19 cellular contexts compared by ENCODE assay signal in the genomic region with DNA sequence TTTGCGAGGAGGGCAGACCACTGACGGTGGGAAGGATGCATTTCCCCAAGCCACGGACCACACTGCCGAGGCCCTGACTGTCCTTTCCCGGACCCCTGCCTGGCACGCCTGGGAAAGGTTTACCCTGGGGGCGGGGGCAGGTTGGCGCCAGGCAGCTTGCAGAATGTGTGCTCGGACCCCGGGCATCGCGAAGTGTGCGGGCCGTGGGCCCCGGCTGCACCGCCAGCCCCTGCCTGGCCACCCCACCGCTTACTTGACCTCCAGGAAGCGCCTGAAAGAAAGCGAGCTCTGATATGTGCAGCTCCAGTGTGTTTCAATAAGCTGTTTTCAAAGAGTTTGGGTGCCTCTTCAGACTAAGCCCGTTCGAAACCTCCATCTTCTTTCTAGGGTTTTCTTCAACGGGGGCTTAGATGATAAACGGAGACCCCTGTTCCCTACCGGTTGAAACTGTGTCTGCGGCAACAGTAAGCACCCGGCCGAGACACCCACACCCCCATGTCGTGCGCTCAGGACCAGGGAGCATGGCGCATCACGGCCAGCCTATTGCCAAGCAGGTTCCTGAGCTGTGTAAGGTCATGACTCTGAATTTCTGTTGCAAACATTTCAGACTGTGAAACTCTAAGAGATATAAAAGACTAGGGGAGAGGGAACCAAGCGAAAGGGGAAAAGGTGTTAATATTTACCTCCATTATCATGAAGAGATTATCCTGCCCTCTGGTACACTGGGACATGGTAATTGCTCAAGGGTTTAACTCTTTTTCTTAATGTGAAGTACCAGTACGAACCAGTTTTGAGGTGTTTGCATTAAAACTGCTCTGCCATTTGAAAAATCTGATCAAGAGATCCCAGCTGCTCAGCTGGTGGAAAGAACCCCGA.
DNase-seq lines count a peak whose midpoint lies in the region; ATAC-seq and TF ChIP-seq lines count a peak whose summit lies in the region.
"Had no signal": no experiment of that assay in that cellular context is flagged by ENCODE, and none has a peak within 500 bp of the region (broad histone marks: within the 10 kb centered on the region; RNA-seq: fewer than 3 reads in every experiment).

No MANE protein-coding gene starts in this region.

- H3K9me3 ChIP-seq in breast epithelium (no peaks in the 10 kb centered on the region), duodenal mucosa (ENCODE audit: control insufficient read depth in 1 of 2, low read length in 2 of 2) (no peaks in the 10 kb centered on the region), stomach (no peaks in the 10 kb centered on the region)

- no peaks in the 10 kb centered on the region for H3K9me3 Mint-ChIP-seq in MCF 10A (ENCODE audit: unreplicated experiment)
- no peaks in the 10 kb centered on the region for H3K9me3 Mint-ChIP-seq in natural killer cell treated with Interleukin-12 subunit alpha and Interleukin-12 subunit beta and Interleukin-15 and Interleukin-18, amount 100 ng/mL, for 72 hours

- POLR2A ChIA-PET in MCF 10A (lab: Yijun Ruan, JAX), result interaction anchor here (0.8 to 1.4 kb wide), 3 partner anchors 42 to 232 kb away, joined by 3 to 4 read pairs (median 3); no protein-coding TSS in a partner anchor

- H3K36me3 Mint-ChIP-seq in MCF 10A (ENCODE audit: insufficient read depth, unreplicated experiment), result no peaks in the 10 kb centered on the region
- no peaks in the 10 kb centered on the region for H3K36me3 Mint-ChIP-seq in natural killer cell treated with Interleukin-12 subunit alpha and Interleukin-12 subunit beta and Interleukin-15 and Interleukin-18, amount 100 ng/mL, for 72 hours
- H3K36me3 Mint-ChIP-seq: CD4-positive, CD25-positive, alpha-beta regulatory T cell had no signal

- intact Hi-C loops in MCF 10A (cut with micrococcal nuclease) (loop anchor here (5.0 to 10.0 kb wide), 2 partner anchors 52 to 234 kb away; partner anchors contain the start of gene FOXQ1), breast epithelium (cut with DNase I; ENCODE audit: low total_unique reads) (no loop called here), stomach (cut with DNase I; ENCODE audit: low total_unique reads) (no loop called here)

- H3K36me3 ChIP-seq in breast epithelium (no peaks in the 10 kb centered on the region), duodenal mucosa (ENCODE audit: control insufficient read depth in 1 of 2, insufficient read depth in 2 of 2, low read length in 2 of 2) (no peaks in the 10 kb centered on the region), stomach (no peaks in the 10 kb centered on the region)

- TF ChIP-seq EP300 in stomach (IDR thresholded peaks at IDR 0.05), result no peak

- CTCF ChIA-PET in MCF 10A (lab: Yijun Ruan, JAX), result interaction anchor here (0.6 to 1.2 kb wide), 3 partner anchors 52 to 230 kb away, joined by 3 read pairs; no protein-coding TSS in a partner anchor

- H3K4me1 ChIP-seq in breast epithelium (no peaks in the 10 kb centered on the region), duodenal mucosa (ENCODE audit: control insufficient read depth in 1 of 2, insufficient read depth in 2 of 2, low read length in 2 of 2) (peaks cover 22 to 45% of the 10 kb centered on the region in 2 donors), stomach (peaks cover 24 to 48% (median 43%) of the 10 kb centered on the region in 4 donors)

- TF ChIP-seq POLR2A in breast epithelium (IDR thresholded peaks at IDR 0.05) (no peak), stomach (IDR thresholded peaks at IDR 0.05) (no peak)

- H3K27me3 Mint-ChIP-seq in MCF 10A (ENCODE audit: insufficient read depth, unreplicated experiment), result no peaks in the 10 kb centered on the region
- H3K27me3 Mint-ChIP-seq in natural killer cell treated with Interleukin-12 subunit alpha and Interleukin-12 subunit beta and Interleukin-15 and Interleukin-18, amount 100 ng/mL, for 72 hours, result peaks cover 0 to 2% of the 10 kb centered on the region in 2 donors

- H3K4me3 Mint-ChIP-seq in MCF 10A (ENCODE audit: unreplicated experiment), result no peak overlapping the region
- no peak overlapping the region for H3K4me3 Mint-ChIP-seq in natural killer cell treated with Interleukin-12 subunit alpha and Interleukin-12 subunit beta and Interleukin-15 and Interleukin-18, amount 100 ng/mL, for 72 hours
- H3K4me3 Mint-ChIP-seq: B cell; CD4-positive, CD25-positive, alpha-beta regulatory T cell had no signal

- no peaks in the 10 kb centered on the region for H3K27me3 ChIP-seq in breast epithelium
- H3K27me3 ChIP-seq in duodenal mucosa (ENCODE audit: control insufficient read depth in 1 of 2, insufficient read depth in 2 of 2, low read length in 2 of 2), result no peaks in the 10 kb centered on the region
- H3K27me3 ChIP-seq in stomach, result no peaks in the 10 kb centered on the region

- H3K4me3 ChIP-seq in breast epithelium (no peak overlapping the region), duodenal mucosa (ENCODE audit: low read depth in 1 of 2, low read length in 2 of 2) (peak overlapping the region; percentile 30 to 38), stomach (peak overlapping the region in 3 of 4 donors; percentile 30 to 39 (median 38))

- 35 to 66% (median 49%) methylated on average over 31 to 34 of the region's 34 CpGs for WGBS in stomach, 5 donors

- TF ChIP-seq CTCF in MCF 10A (IDR thresholded peaks at IDR 0.05; ENCODE audit: unreplicated experiment) (no peak), breast epithelium (IDR thresholded peaks at IDR 0.05) (no peak), stomach (IDR thresholded peaks at IDR 0.05) (no peak)

- H3K27ac ChIP-seq in breast epithelium, result no peak overlapping the region
- no peak overlapping the region for H3K27ac ChIP-seq in duodenal mucosa (ENCODE audit: low read depth, low read length)
- H3K27ac ChIP-seq in stomach, result peak overlapping the region; percentile 81 to 90 (median 88)

- no peak overlapping the region for H3K9ac ChIP-seq in duodenal mucosa (ENCODE audit: low read depth in 1 of 2, low read length in 2 of 2)

- BruUV-seq in MCF 10A (replicated peaks; lab: Mats Ljungman, UMichigan), result no TSS peak

- H3K27ac Mint-ChIP-seq in MCF 10A (ENCODE audit: low read depth, unreplicated experiment), result peak overlapping the region; percentile 71
- no peak overlapping the region for H3K27ac Mint-ChIP-seq in natural killer cell treated with Interleukin-12 subunit alpha and Interleukin-12 subunit beta and Interleukin-15 and Interleukin-18, amount 100 ng/mL, for 72 hours
- H3K27ac Mint-ChIP-seq: B cell; CD4-positive, CD25-positive, alpha-beta regulatory T cell had no signal

- H3K4me1 Mint-ChIP-seq in MCF 10A (ENCODE audit: insufficient read depth, unreplicated experiment), result peaks cover 14% of the 10 kb centered on the region
- H3K4me1 Mint-ChIP-seq in natural killer cell treated with Interleukin-12 subunit alpha and Interleukin-12 subunit beta and Interleukin-15 and Interleukin-18, amount 100 ng/mL, for 72 hours (ENCODE audit: low read depth in 2 of 2), result no peaks in the 10 kb centered on the region
- H3K4me1 Mint-ChIP-seq: B cell; CD4-positive, CD25-positive, alpha-beta regulatory T cell had no signal

- DNase-seq in MCF 10A (ENCODE audit: unreplicated experiment), result no peak
- no peak for DNase-seq in breast epithelium (ENCODE audit: low spot score in 2 of 2)
- DNase-seq in mesenteric fat pad (ENCODE audit: low spot score), result peak; percentile 80
- peak; percentile 69 for DNase-seq in stomach
- DNase-seq in NCI-H345 treated with DMSO at 0.1 percent for 48 hours (lab: John Stamatoyannopoulos, UW; ENCODE audit: unreplicated experiment), result no peak
- DNase-seq in natural killer cell treated with Interleukin-12 subunit alpha and Interleukin-12 subunit beta and Interleukin-15 and Interleukin-18, amount 100 ng/mL, for 72 hours (ENCODE audit: low spot score), result no peak
- DNase-seq: 8988T; CD4-positive, CD25-positive, alpha-beta regulatory T cell; COR-L47; DMS53; NCI-H1048; NCI-H1694; NCI-H2081 treated with DMSO at 0.1 percent for 48 hours; NCI-H510A; NCI-H748 treated with DMSO at 0.1 percent for 48 hours; Right ventricle myocardium superior had no signal

- no peak for ATAC-seq in HG02884 (IDR thresholded peaks at IDR 0.05; ENCODE audit: unreplicated experiment)
- ATAC-seq in natural killer cell treated with Interleukin-12 subunit alpha and Interleukin-12 subunit beta and Interleukin-15 and Interleukin-18, amount 100 ng/mL, for 72 hours, result no peak

Comparison
In these comparisons a context has a peak if more than half of its experiments do, and no peak if none do; other contexts are left out.
1. DNase-seq: peak in mesenteric fat pad (single experiment) and stomach (single experiment); none in MCF 10A (single experiment), breast epithelium (0 of 2), NCI-H345 treated with DMSO at 0.1 percent for 48 hours (single experiment) and natural killer cell treated with Interleukin-12 subunit alpha and Interleukin-12 subunit beta and Interleukin-15 and Interleukin-18, amount 100 ng/mL, for 72 hours (single experiment).
2. H3K27ac ChIP-seq: peak in stomach (5 of 5); none in breast epithelium (0 of 2) and duodenal mucosa (single experiment).
3. H3K4me3 ChIP-seq: peak in duodenal mucosa (2 of 2) and stomach (3 of 4); none in breast epithelium (0 of 3).